ENCODE assay signal across 1 cellular context in the genomic region with DNA sequence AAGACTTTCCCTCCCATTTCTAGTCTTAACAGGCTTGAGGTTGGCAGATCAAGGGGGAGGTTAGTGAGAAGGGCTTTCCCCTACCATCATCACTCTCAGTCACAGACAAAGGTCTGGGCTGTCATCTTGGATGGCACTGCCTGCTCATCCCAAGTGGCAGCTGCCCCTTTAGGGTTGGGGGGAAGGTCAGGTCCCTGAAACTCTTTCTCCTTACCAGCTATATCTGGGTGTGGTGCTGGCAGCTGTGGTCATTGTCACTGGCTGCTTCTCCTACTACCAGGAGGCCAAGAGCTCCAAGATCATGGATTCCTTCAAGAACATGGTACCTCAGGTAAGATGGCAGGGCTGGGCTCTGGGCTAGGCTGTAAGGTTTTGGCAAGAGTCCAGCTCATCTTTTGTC.
TF ChIP-seq lines count a peak whose summit lies in the region.

No MANE protein-coding gene starts in this region.

TF ChIP-seq in GM12878, 131 proteins besides CTCF, POLR2A, EP300 and RAD21:
- TF ChIP-seq, protein P1, sequence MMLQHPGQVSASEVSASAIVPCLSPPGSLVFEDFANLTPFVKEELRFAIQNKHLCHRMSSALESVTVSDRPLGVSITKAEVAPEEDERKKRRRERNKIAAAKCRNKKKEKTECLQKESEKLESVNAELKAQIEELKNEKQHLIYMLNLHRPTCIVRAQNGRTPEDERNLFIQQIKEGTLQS (IDR thresholded peaks at IDR 0.05; ENCODE audit: borderline replicate concordance, extremely low read depth, low read depth, low read length): no peak
- TF ChIP-seq MYB (IDR thresholded peaks at IDR 0.05; ENCODE audit: borderline replicate concordance, low read depth, low read length) (no peak), NFYA (IDR thresholded peaks at IDR 0.05; ENCODE audit: borderline replicate concordance, low read depth, low read length) (no peak), KAT2A (conservative IDR thresholded peaks at IDR 0.05; ENCODE audit: control insufficient read depth, low read depth, low read length) (no peak)
- TF ChIP-seq, protein P2, sequence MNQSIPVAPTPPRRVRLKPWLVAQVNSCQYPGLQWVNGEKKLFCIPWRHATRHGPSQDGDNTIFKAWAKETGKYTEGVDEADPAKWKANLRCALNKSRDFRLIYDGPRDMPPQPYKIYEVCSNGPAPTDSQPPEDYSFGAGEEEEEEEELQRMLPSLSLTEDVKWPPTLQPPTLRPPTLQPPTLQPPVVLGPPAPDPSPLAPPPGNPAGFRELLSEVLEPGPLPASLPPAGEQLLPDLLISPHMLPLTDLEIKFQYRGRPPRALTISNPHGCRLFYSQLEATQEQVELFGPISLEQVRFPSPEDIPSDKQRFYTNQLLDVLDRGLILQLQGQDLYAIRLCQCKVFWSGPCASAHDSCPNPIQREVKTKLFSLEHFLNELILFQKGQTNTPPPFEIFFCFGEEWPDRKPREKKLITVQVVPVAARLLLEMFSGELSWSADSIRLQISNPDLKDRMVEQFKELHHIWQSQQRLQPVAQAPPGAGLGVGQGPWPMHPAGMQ (IDR thresholded peaks at IDR 0.05; ENCODE audit: borderline replicate concordance): no peak
- TF ChIP-seq, protein P3, sequence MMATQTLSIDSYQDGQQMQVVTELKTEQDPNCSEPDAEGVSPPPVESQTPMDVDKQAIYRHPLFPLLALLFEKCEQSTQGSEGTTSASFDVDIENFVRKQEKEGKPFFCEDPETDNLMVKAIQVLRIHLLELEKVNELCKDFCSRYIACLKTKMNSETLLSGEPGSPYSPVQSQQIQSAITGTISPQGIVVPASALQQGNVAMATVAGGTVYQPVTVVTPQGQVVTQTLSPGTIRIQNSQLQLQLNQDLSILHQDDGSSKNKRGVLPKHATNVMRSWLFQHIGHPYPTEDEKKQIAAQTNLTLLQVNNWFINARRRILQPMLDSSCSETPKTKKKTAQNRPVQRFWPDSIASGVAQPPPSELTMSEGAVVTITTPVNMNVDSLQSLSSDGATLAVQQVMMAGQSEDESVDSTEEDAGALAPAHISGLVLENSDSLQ (IDR thresholded peaks at IDR 0.05): no peak
TF ChIP-seq in GM12878: peak in this region for 0.
